14 cellular contexts compared by ENCODE assay signal in the genomic region with DNA sequence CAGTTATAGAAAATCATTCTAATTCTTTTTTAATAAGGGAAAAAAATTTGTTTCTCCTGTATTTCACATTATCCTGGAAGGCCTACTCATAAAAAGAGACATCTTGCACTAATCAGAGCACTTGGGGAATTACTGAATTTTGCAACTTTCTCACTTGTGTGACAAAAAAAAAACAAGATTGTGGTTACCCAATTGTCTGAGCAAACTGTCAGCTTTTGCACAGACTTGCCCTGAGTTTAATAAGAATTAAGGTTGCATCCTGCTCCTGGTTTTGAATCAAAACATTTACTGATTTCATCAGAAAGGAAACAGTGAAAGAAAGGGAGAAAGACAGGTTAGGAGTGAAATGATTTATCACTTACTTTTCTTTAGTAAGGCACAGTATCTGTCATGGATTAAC. TPM values are rescaled to one million over a fixed set of nuclear protein-coding genes. Genes with fewer than 3 reads are reported as not detected.
A peak's percentile ranks its signal among the peaks of the same experiment; 100 is the strongest.
DNase-seq lines count a peak whose midpoint lies in the region; ATAC-seq and TF ChIP-seq lines count a peak whose summit lies in the region.
"Had no signal": no experiment of that assay in that cellular context is flagged by ENCODE, and none has a peak within 500 bp of the region (broad histone marks: within the 10 kb centered on the region; RNA-seq: fewer than 3 reads in every experiment).

No MANE protein-coding gene starts in this region.

- no peaks in the 10 kb centered on the region for H3K36me3 Mint-ChIP-seq in HFFc6 (ENCODE audit: low read depth)
- H3K36me3 Mint-ChIP-seq in MCF 10A (ENCODE audit: insufficient read depth, unreplicated experiment), result no peaks in the 10 kb centered on the region
- H3K36me3 Mint-ChIP-seq in activated T-helper 2 cell treated with anti-CD3 and anti-CD28 coated beads, Interferon-gamma antibody, Interleukin-2, Interleukin-4, amounts not matched to agents 10 μg/mL and 5 μg/mL and 100 μg/mL, durations not matched to agents 14 hours and 24 hours and 36 hours (ENCODE audit: low read depth), result no peaks in the 10 kb centered on the region

- POLR2A ChIA-PET in MCF 10A (lab: Yijun Ruan, JAX), result interaction anchor here (0.9 to 3.6 kb wide), 15 partner anchors 8 to 118 kb away, joined by 3 to 268 read pairs (median 4); partner anchors contain the start of genes PRELID2 and SH3RF2

- H3K9me3 Mint-ChIP-seq in HFFc6, result no peaks in the 10 kb centered on the region
- H3K9me3 Mint-ChIP-seq in MCF 10A (ENCODE audit: unreplicated experiment), result no peaks in the 10 kb centered on the region
- H3K9me3 Mint-ChIP-seq in activated T-helper 2 cell treated with anti-CD3 and anti-CD28 coated beads, Interferon-gamma antibody, Interleukin-2, Interleukin-4, amounts not matched to agents 10 μg/mL and 5 μg/mL and 100 μg/mL, durations not matched to agents 14 hours and 24 hours and 36 hours, result no peaks in the 10 kb centered on the region
- H3K9me3 Mint-ChIP-seq: activated B cell treated with CpG ODN at 0.5 μM for 24 hours had no signal

- CTCF ChIA-PET in MCF 10A (lab: Yijun Ruan, JAX), result interaction anchor here (0.6 to 1.8 kb wide), 8 partner anchors 9 to 1726 kb away, joined by 3 to 13 read pairs (median 5); partner anchors contain the start of gene SH3RF2

- DNase-seq in AG09309 (ENCODE audit: low read depth) (peak; percentile 89), HFFc6 (no peak), MCF 10A (ENCODE audit: unreplicated experiment) (peak; percentile 95), iris pigment epithelial cell (ENCODE audit: low read depth) (peak; percentile 73)
- no peak for DNase-seq in activated T-helper 2 cell treated with anti-CD3 and anti-CD28 coated beads, Interferon-gamma antibody, Interleukin-2, Interleukin-4, amounts not matched to agents 10 μg/mL and 5 μg/mL and 100 μg/mL, durations not matched to agents 14 hours and 24 hours and 36 hours (ENCODE audit: low spot score)
- DNase-seq: activated B cell treated with CpG ODN at 0.5 μM for 24 hours; anterior cingulate cortex; effector memory CD4-positive, alpha-beta T cell; NCI-H1092 treated with DMSO at 0.1 percent for 48 hours; SJCRH30; substantia nigra had no signal

- H3K4me1 Mint-ChIP-seq in HFFc6 (ENCODE audit: low read depth) (peaks cover 49% of the 10 kb centered on the region), MCF 10A (ENCODE audit: insufficient read depth, unreplicated experiment) (peaks cover 37% of the 10 kb centered on the region)
- H3K4me1 Mint-ChIP-seq in activated T-helper 2 cell treated with anti-CD3 and anti-CD28 coated beads, Interferon-gamma antibody, Interleukin-2, Interleukin-4, amounts not matched to agents 10 μg/mL and 5 μg/mL and 100 μg/mL, durations not matched to agents 14 hours and 24 hours and 36 hours (ENCODE audit: low read depth), result peaks cover 7% of the 10 kb centered on the region
- H3K4me1 Mint-ChIP-seq: activated B cell treated with CpG ODN at 0.5 μM for 24 hours had no signal

- TF ChIP-seq CTCF in AG09309 (IDR thresholded peaks at IDR 0.05; ENCODE audit: control insufficient read depth, insufficient read depth, low read depth, low read length, missing control alignments) (no peak), HFFc6 (IDR thresholded peaks at IDR 0.05) (no peak), MCF 10A (IDR thresholded peaks at IDR 0.05; ENCODE audit: unreplicated experiment) (no peak)

- no peak overlapping the region for H3K4me3 Mint-ChIP-seq in HFFc6
- no peak overlapping the region for H3K4me3 Mint-ChIP-seq in MCF 10A (ENCODE audit: unreplicated experiment)
- no peak overlapping the region for H3K4me3 Mint-ChIP-seq in activated T-helper 2 cell treated with anti-CD3 and anti-CD28 coated beads, Interferon-gamma antibody, Interleukin-2, Interleukin-4, amounts not matched to agents 10 μg/mL and 5 μg/mL and 100 μg/mL, durations not matched to agents 14 hours and 24 hours and 36 hours (ENCODE audit: low read depth)
- H3K4me3 Mint-ChIP-seq: activated B cell treated with CpG ODN at 0.5 μM for 24 hours had no signal

- H3K27me3 Mint-ChIP-seq in HFFc6 (ENCODE audit: insufficient read depth), result no peaks in the 10 kb centered on the region; the same call in 1 of the 2 replicates
- H3K27me3 Mint-ChIP-seq in MCF 10A (ENCODE audit: insufficient read depth, unreplicated experiment), result no peaks in the 10 kb centered on the region
- peaks cover 7% of the 10 kb centered on the region for H3K27me3 Mint-ChIP-seq in activated T-helper 2 cell treated with anti-CD3 and anti-CD28 coated beads, Interferon-gamma antibody, Interleukin-2, Interleukin-4, amounts not matched to agents 10 μg/mL and 5 μg/mL and 100 μg/mL, durations not matched to agents 14 hours and 24 hours and 36 hours (ENCODE audit: low read depth)
- H3K27me3 Mint-ChIP-seq: activated B cell treated with CpG ODN at 0.5 μM for 24 hours had no signal

- no TSS peak for BruUV-seq in MCF 10A (replicated peaks; lab: Mats Ljungman, UMichigan)

- H3K27ac Mint-ChIP-seq in HFFc6 (peak overlapping the region; percentile 69; the same call in 1 of the 2 replicates), MCF 10A (ENCODE audit: low read depth, unreplicated experiment) (peak overlapping the region; percentile 84)
- no peak overlapping the region for H3K27ac Mint-ChIP-seq in activated T-helper 2 cell treated with anti-CD3 and anti-CD28 coated beads, Interferon-gamma antibody, Interleukin-2, Interleukin-4, amounts not matched to agents 10 μg/mL and 5 μg/mL and 100 μg/mL, durations not matched to agents 14 hours and 24 hours and 36 hours
- H3K27ac Mint-ChIP-seq: activated B cell treated with CpG ODN at 0.5 μM for 24 hours had no signal

- intact Hi-C loops in MCF 10A (cut with micrococcal nuclease), result no loop called here
- intact Hi-C loops in activated T-helper 2 cell treated with anti-CD3 and anti-CD28 coated beads, Interferon-gamma antibody, Interleukin-2, Interleukin-4, amounts not matched to agents 10 μg/mL and 5 μg/mL and 100 μg/mL, durations not matched to agents 14 hours and 24 hours and 36 hours (cut with micrococcal nuclease), result loop anchor here (1.0 kb wide), 1 partner anchor 10 kb away; the partner anchor contains the start of gene SH3RF2

- H3K4me3 ChIP-seq in AG09309 (ENCODE audit: control insufficient read depth, low read depth, low read length), result no peak overlapping the region
- H3K4me3 ChIP-seq: SJCRH30 had no signal

- ATAC-seq in HG03280 (IDR thresholded peaks at IDR 0.05; ENCODE audit: unreplicated experiment), result no peak
- ATAC-seq in HG03135 (IDR thresholded peaks at IDR 0.05; ENCODE audit: unreplicated experiment), result no peak
- no peak for ATAC-seq in GM18867 (IDR thresholded peaks at IDR 0.05; ENCODE audit: unreplicated experiment)

RNA-seq across cellular contexts. Expression of gene SH3RF2, which starts 10.6 kb away (rescaled TPM):
- total RNA-seq in HFFc6 (2021; fragmentation: NEBNext Ultra II Directional; extraction: Animal tissue kit (Norgen Biotek cat#: 25700)), result 1 to 10 TPM in 2 of 6 experiments, under 1 TPM in 4; 0.43 to 1.7 (median 0.66) TPM
- 14.9 and 29.6 TPM in 2 replicates for total RNA-seq in MCF 10A (2022)
- 0.21 and 0.57 TPM in 2 replicates for total RNA-seq in activated T-helper 2 cell treated with anti-CD3 and anti-CD28 coated beads, Interferon-gamma antibody, Interleukin-2, Interleukin-4, amounts not matched to agents 10 μg/mL and 5 μg/mL and 100 μg/mL, durations not matched to agents 14 hours and 24 hours and 36 hours
- total RNA-seq: activated B cell treated with CpG ODN at 0.5 μM for 24 hours, SJCRH30 had no signal

RNA-seq across cellular contexts. Expression of gene GRXCR2, which starts 53.0 kb away (rescaled TPM):
- total RNA-seq in HFFc6 (2021; fragmentation: NEBNext Ultra II Directional; extraction: Animal tissue kit (Norgen Biotek cat#: 25700)), result not detected
- total RNA-seq in MCF 10A (2022), result not detected in 2 replicates
- not detected in 2 replicates for total RNA-seq in activated T-helper 2 cell treated with anti-CD3 and anti-CD28 coated beads, Interferon-gamma antibody, Interleukin-2, Interleukin-4, amounts not matched to agents 10 μg/mL and 5 μg/mL and 100 μg/mL, durations not matched to agents 14 hours and 24 hours and 36 hours
- total RNA-seq: activated B cell treated with CpG ODN at 0.5 μM for 24 hours, SJCRH30 had no signal

Comparison
In these comparisons a context has a peak if more than half of its experiments do, and no peak if none do; other contexts are left out.
1. DNase-seq: peak in AG09309 (single experiment), MCF 10A (single experiment) and iris pigment epithelial cell (single experiment); none in HFFc6 (single experiment) and activated T-helper 2 cell treated with anti-CD3 and anti-CD28 coated beads, Interferon-gamma antibody, Interleukin-2, Interleukin-4, amounts not matched to agents 10 μg/mL and 5 μg/mL and 100 μg/mL, durations not matched to agents 14 hours and 24 hours and 36 hours (single experiment).